ENCODE assay signal across 9 cellular contexts in the genomic region with DNA sequence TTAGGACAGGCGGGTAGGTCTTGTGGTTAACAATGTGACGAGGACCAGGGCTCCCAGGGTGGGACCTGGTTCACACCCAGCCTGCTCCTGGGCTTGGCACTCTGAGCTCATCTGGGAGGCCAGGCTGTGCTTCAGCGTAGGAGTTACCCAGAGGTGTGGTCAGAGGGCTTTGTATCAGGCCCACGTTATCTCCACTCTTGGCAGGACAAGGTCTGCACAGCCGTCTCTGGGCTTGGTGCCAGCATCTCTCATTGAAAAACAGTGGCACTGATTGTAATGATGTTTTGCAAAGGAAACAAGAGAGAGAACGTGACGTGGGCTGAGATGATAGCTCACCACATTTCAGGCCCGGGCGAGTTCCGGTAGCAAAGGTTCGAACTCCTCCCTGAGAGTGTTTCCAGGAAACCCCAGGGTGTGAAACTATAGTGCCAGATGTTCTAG.
DNase-seq lines count a peak whose midpoint lies in the region; ATAC-seq and TF ChIP-seq lines count a peak whose summit lies in the region.
"Had no signal": no experiment of that assay in that cellular context is flagged by ENCODE, and none has a peak within 500 bp of the region (broad histone marks: within the 10 kb centered on the region; RNA-seq: fewer than 3 reads in every experiment).

No MANE protein-coding gene starts in this region.

- DNase-seq in DMS53 (lab: John Stamatoyannopoulos, UW), result peak; percentile 64
- DNase-seq in DMS53 treated with DMSO at 0.1 percent for 48 hours (lab: John Stamatoyannopoulos, UW; ENCODE audit: unreplicated experiment), result no peak
- peak; percentile 99 for DNase-seq in NCI-H2029 treated with DMSO at 0.1 percent for 48 hours (lab: John Stamatoyannopoulos, UW)
- DNase-seq in activated CD8-positive, alpha-beta T cell treated with anti-CD3 and anti-CD28 coated beads for 36 hours, result peak; percentile 88
- DNase-seq in effector CD8-positive, alpha-beta T cell (lab: John Stamatoyannopoulos, UW), result peak; percentile 41
- DNase-seq in natural killer cell, result peak; percentile 63
- DNase-seq in suprapubic skin (ENCODE audit: low spot score in 2 of 2), result peak; percentile 90 to 93
- DNase-seq in GM19240 (ENCODE audit: insufficient read length, low spot score), result no peak

- no peak for TF ChIP-seq CTCF in activated CD8-positive, alpha-beta T cell treated with anti-CD3 and anti-CD28 coated beads for 36 hours (IDR thresholded peaks at IDR 0.05)
- TF ChIP-seq CTCF in natural killer cell (IDR thresholded peaks at IDR 0.05) (no peak), suprapubic skin (IDR thresholded peaks at IDR 0.05) (no peak)

- H3K4me1 ChIP-seq in suprapubic skin, result peaks cover 24% of the 10 kb centered on the region

- intact Hi-C loops in activated CD8-positive, alpha-beta T cell treated with anti-CD3 and anti-CD28 coated beads for 36 hours (cut with micrococcal nuclease), result no loop called here
- intact Hi-C loops in natural killer cell (cut with micrococcal nuclease), result loop anchor here (10.0 kb wide), 2 partner anchors 308 to 472 kb away; partner anchors contain the start of gene PELI2

- CTCF ChIA-PET in activated CD8-positive, alpha-beta T cell treated with anti-CD3 and anti-CD28 coated beads for 36 hours (lab: Charles Lee), result interaction anchor here (0.9 to 1.1 kb wide), 3 partner anchors 10 to 17 kb away, joined by 3 read pairs; no protein-coding TSS in a partner anchor

- peak overlapping the region; percentile 73 for H3K27ac ChIP-seq in suprapubic skin
- H3K27ac ChIP-seq: 22Rv1 had no signal

- POLR2A ChIA-PET in activated CD8-positive, alpha-beta T cell treated with anti-CD3 and anti-CD28 coated beads for 36 hours (lab: Charles Lee), result no interaction called here

- ATAC-seq in activated CD8-positive, alpha-beta T cell treated with anti-CD3 and anti-CD28 coated beads for 36 hours, result peak; percentile 84
- peak; percentile 82 to 92 (median 88) for ATAC-seq in natural killer cell

- H3K4me3 ChIP-seq in suprapubic skin, result no peak overlapping the region

- TF ChIP-seq POLR2A in suprapubic skin (IDR thresholded peaks at IDR 0.05), result no peak

- 2% methylated on average over 11 of the region's 11 CpGs for WGBS in suprapubic skin

- H3K36me3 Mint-ChIP-seq in activated CD8-positive, alpha-beta T cell treated with anti-CD3 and anti-CD28 coated beads for 36 hours (ENCODE audit: low read depth), result peaks cover 3% of the 10 kb centered on the region
- peaks cover 9% of the 10 kb centered on the region for H3K36me3 Mint-ChIP-seq in natural killer cell

- H3K9me3 ChIP-seq in suprapubic skin, result no peaks in the 10 kb centered on the region

- H3K27ac Mint-ChIP-seq in activated CD8-positive, alpha-beta T cell treated with anti-CD3 and anti-CD28 coated beads for 36 hours, result peak overlapping the region; percentile 82
- peak overlapping the region; percentile 88 to 96 for H3K27ac Mint-ChIP-seq in natural killer cell

- H3K27me3 Mint-ChIP-seq in activated CD8-positive, alpha-beta T cell treated with anti-CD3 and anti-CD28 coated beads for 36 hours, result peaks cover 7% of the 10 kb centered on the region
- H3K27me3 Mint-ChIP-seq in natural killer cell (ENCODE audit: low read depth in 2 of 2), result no peaks in the 10 kb centered on the region

- H3K4me1 Mint-ChIP-seq in activated CD8-positive, alpha-beta T cell treated with anti-CD3 and anti-CD28 coated beads for 36 hours (ENCODE audit: low read depth), result peaks cover 29% of the 10 kb centered on the region
- peaks cover 63 to 65% of the 10 kb centered on the region in 2 donors for H3K4me1 Mint-ChIP-seq in natural killer cell

- peaks cover 15% of the 10 kb centered on the region for H3K9me3 Mint-ChIP-seq in activated CD8-positive, alpha-beta T cell treated with anti-CD3 and anti-CD28 coated beads for 36 hours
- H3K9me3 Mint-ChIP-seq in natural killer cell, result peaks cover 2 to 4% of the 10 kb centered on the region in 2 donors

- no peaks in the 10 kb centered on the region for H3K27me3 ChIP-seq in suprapubic skin

- no peak overlapping the region for H3K4me3 Mint-ChIP-seq in activated CD8-positive, alpha-beta T cell treated with anti-CD3 and anti-CD28 coated beads for 36 hours
- peak overlapping the region; percentile 78 for H3K4me3 Mint-ChIP-seq in natural killer cell

- no peak for TF ChIP-seq EP300 in suprapubic skin (IDR thresholded peaks at IDR 0.05)

- H3K36me3 ChIP-seq in suprapubic skin, result no peaks in the 10 kb centered on the region

Comparison
In these comparisons a context has a peak if more than half of its experiments do, and no peak if none do; other contexts are left out.
1. DNase-seq: peak in DMS53 (single experiment), NCI-H2029 treated with DMSO at 0.1 percent for 48 hours (single experiment), activated CD8-positive, alpha-beta T cell treated with anti-CD3 and anti-CD28 coated beads for 36 hours (single experiment), effector CD8-positive, alpha-beta T cell (single experiment), natural killer cell (single experiment) and suprapubic skin (2 of 2); none in DMS53 treated with DMSO at 0.1 percent for 48 hours (single experiment) and GM19240 (single experiment).